1 cellular context compared by ENCODE assay signal in the genomic region with DNA sequence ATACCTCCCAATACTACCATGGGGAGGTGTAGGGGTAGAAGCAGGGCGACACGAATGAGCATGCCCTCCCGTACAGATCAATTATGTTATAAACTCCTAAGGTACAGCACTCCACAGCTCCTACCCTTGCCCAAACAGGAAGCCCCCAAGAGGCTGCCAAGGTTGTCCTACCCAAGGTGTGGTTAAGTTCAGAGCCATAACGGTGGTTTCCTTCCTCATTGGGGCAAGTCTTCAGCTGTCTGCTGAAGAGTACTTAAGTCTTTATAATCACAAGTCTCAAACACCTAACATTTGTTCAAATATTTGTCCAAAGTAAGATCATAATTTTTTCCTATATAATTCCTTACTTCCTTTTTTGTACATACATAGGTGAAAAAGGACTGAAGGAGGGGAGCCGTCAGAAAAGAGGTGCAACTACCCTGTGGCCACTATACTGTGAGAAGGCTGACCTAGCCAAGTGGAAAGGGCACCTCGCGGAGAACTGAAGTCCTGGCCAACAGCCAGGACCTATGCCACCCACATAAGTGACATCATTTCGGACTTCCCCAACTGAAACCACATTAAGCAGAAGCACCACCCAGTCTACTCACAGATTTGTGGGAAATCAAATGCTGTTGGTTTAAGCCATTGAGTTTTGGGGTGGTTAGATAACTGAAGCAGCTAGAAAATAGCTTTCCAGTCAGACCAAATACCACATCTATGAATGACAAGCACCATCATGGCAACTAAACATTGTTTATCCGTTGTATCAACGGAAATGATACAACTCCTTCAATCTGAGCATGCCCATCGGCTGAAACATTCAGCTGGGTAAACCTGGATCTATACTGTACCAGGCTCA.
TF ChIP-seq lines count a peak whose summit lies in the region.

No MANE protein-coding gene starts in this region.

TF ChIP-seq in GM12878, 131 proteins besides CTCF, POLR2A, EP300 and RAD21 (continued from another document):
- TF ChIP-seq, protein P1, sequence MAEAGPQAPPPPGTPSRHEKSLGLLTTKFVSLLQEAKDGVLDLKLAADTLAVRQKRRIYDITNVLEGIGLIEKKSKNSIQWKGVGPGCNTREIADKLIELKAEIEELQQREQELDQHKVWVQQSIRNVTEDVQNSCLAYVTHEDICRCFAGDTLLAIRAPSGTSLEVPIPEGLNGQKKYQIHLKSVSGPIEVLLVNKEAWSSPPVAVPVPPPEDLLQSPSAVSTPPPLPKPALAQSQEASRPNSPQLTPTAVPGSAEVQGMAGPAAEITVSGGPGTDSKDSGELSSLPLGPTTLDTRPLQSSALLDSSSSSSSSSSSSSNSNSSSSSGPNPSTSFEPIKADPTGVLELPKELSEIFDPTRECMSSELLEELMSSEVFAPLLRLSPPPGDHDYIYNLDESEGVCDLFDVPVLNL (IDR thresholded peaks at IDR 0.05; ENCODE audit: low read depth, low read length) = no peak
- TF ChIP-seq CREB1 (IDR thresholded peaks at IDR 0.05; ENCODE audit: low read depth) = no peak
- no peak for TF ChIP-seq NFXL1 (IDR thresholded peaks at IDR 0.05; ENCODE audit: borderline replicate concordance)
- TF ChIP-seq POU2F2 (IDR thresholded peaks at IDR 0.05; ENCODE audit: borderline replicate concordance, low read depth, low read length) = no peak
- TF ChIP-seq WRNIP1 (IDR thresholded peaks at IDR 0.05; ENCODE audit: borderline replicate concordance, low read depth, low read length) = no peak
- TF ChIP-seq POLR2AphosphoS2 (IDR thresholded peaks at IDR 0.05; ENCODE audit: low read depth, low read length) = no peak
- TF ChIP-seq RFX5 (IDR thresholded peaks at IDR 0.05; ENCODE audit: low read depth, low read length) = no peak
- TF ChIP-seq ZNF207 (IDR thresholded peaks at IDR 0.05; ENCODE audit: borderline replicate concordance) = no peak
- no peak for TF ChIP-seq TAF1 (IDR thresholded peaks at IDR 0.05; ENCODE audit: borderline replicate concordance, low read depth, low read length)
- TF ChIP-seq TCF3 (IDR thresholded peaks at IDR 0.05; ENCODE audit: borderline replicate concordance, insufficient read depth, low read depth, low read length) = no peak
- peak; percentile 98 for TF ChIP-seq ATF7 (IDR thresholded peaks at IDR 0.05; ENCODE audit: low read depth)
- 0 out of 2 replicates have a peak, but pooled peaks have one; percentile 20 for TF ChIP-seq CBX5 (IDR thresholded peaks at IDR 0.05; ENCODE audit: low read depth)
- TF ChIP-seq SUPT20H (IDR thresholded peaks at IDR 0.05; ENCODE audit: borderline replicate concordance, control insufficient read depth, low read depth, low read length) = no peak
- TF ChIP-seq RUNX3 (IDR thresholded peaks at IDR 0.05; ENCODE audit: low read length) = peak; percentile 90
- no peak for TF ChIP-seq ZSCAN29 (IDR thresholded peaks at IDR 0.05)
- TF ChIP-seq, protein P2, sequence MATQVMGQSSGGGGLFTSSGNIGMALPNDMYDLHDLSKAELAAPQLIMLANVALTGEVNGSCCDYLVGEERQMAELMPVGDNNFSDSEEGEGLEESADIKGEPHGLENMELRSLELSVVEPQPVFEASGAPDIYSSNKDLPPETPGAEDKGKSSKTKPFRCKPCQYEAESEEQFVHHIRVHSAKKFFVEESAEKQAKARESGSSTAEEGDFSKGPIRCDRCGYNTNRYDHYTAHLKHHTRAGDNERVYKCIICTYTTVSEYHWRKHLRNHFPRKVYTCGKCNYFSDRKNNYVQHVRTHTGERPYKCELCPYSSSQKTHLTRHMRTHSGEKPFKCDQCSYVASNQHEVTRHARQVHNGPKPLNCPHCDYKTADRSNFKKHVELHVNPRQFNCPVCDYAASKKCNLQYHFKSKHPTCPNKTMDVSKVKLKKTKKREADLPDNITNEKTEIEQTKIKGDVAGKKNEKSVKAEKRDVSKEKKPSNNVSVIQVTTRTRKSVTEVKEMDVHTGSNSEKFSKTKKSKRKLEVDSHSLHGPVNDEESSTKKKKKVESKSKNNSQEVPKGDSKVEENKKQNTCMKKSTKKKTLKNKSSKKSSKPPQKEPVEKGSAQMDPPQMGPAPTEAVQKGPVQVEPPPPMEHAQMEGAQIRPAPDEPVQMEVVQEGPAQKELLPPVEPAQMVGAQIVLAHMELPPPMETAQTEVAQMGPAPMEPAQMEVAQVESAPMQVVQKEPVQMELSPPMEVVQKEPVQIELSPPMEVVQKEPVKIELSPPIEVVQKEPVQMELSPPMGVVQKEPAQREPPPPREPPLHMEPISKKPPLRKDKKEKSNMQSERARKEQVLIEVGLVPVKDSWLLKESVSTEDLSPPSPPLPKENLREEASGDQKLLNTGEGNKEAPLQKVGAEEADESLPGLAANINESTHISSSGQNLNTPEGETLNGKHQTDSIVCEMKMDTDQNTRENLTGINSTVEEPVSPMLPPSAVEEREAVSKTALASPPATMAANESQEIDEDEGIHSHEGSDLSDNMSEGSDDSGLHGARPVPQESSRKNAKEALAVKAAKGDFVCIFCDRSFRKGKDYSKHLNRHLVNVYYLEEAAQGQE (IDR thresholded peaks at IDR 0.05; ENCODE audit: low read depth, low read length) = no peak
- peak; percentile 41; the same call in 1 of the 2 replicates for TF ChIP-seq MTA2 (IDR thresholded peaks at IDR 0.05; ENCODE audit: low read depth)
- TF ChIP-seq ZNF24 (IDR thresholded peaks at IDR 0.05) = no peak
- 0 out of 4 replicates have a peak, but pooled peaks of 1 of the 2 experiments have one; percentile 35 for TF ChIP-seq IKZF2 (IDR thresholded peaks at IDR 0.05)
- TF ChIP-seq JUNB (IDR thresholded peaks at IDR 0.05) = peak; percentile 59
- peak in 1 of 2 experiments; percentile 14; a peak in 1 of 4 replicates for TF ChIP-seq BHLHE40 (IDR thresholded peaks at IDR 0.05; ENCODE audit: borderline replicate concordance in 1 of 2, low read depth in 2 of 2, low read length in 1 of 2)
- TF ChIP-seq, protein P3, sequence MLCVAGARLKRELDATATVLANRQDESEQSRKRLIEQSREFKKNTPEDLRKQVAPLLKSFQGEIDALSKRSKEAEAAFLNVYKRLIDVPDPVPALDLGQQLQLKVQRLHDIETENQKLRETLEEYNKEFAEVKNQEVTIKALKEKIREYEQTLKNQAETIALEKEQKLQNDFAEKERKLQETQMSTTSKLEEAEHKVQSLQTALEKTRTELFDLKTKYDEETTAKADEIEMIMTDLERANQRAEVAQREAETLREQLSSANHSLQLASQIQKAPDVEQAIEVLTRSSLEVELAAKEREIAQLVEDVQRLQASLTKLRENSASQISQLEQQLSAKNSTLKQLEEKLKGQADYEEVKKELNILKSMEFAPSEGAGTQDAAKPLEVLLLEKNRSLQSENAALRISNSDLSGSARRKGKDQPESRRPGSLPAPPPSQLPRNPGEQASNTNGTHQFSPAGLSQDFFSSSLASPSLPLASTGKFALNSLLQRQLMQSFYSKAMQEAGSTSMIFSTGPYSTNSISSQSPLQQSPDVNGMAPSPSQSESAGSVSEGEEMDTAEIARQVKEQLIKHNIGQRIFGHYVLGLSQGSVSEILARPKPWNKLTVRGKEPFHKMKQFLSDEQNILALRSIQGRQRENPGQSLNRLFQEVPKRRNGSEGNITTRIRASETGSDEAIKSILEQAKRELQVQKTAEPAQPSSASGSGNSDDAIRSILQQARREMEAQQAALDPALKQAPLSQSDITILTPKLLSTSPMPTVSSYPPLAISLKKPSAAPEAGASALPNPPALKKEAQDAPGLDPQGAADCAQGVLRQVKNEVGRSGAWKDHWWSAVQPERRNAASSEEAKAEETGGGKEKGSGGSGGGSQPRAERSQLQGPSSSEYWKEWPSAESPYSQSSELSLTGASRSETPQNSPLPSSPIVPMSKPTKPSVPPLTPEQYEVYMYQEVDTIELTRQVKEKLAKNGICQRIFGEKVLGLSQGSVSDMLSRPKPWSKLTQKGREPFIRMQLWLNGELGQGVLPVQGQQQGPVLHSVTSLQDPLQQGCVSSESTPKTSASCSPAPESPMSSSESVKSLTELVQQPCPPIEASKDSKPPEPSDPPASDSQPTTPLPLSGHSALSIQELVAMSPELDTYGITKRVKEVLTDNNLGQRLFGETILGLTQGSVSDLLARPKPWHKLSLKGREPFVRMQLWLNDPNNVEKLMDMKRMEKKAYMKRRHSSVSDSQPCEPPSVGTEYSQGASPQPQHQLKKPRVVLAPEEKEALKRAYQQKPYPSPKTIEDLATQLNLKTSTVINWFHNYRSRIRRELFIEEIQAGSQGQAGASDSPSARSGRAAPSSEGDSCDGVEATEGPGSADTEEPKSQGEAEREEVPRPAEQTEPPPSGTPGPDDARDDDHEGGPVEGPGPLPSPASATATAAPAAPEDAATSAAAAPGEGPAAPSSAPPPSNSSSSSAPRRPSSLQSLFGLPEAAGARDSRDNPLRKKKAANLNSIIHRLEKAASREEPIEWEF (IDR thresholded peaks at IDR 0.05; ENCODE audit: insufficient replicate concordance, low read depth, low read length) = peak; percentile 3
- TF ChIP-seq, protein P4, sequence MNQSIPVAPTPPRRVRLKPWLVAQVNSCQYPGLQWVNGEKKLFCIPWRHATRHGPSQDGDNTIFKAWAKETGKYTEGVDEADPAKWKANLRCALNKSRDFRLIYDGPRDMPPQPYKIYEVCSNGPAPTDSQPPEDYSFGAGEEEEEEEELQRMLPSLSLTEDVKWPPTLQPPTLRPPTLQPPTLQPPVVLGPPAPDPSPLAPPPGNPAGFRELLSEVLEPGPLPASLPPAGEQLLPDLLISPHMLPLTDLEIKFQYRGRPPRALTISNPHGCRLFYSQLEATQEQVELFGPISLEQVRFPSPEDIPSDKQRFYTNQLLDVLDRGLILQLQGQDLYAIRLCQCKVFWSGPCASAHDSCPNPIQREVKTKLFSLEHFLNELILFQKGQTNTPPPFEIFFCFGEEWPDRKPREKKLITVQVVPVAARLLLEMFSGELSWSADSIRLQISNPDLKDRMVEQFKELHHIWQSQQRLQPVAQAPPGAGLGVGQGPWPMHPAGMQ (IDR thresholded peaks at IDR 0.05; ENCODE audit: borderline replicate concordance) = no peak
- TF ChIP-seq FOXM1 (IDR thresholded peaks at IDR 0.05; ENCODE audit: low read depth, low read length) = peak; percentile 37; the same call in 1 of the 2 replicates
- TF ChIP-seq DPF2 (IDR thresholded peaks at IDR 0.05) = peak; percentile 58; the same call in 1 of the 2 replicates
- TF ChIP-seq SMAD5 (IDR thresholded peaks at IDR 0.05; ENCODE audit: low read depth) = no peak
- TF ChIP-seq SIX5 (IDR thresholded peaks at IDR 0.05; ENCODE audit: low read depth, low read length, severe bottlenecking) = no peak
- peak; percentile 68 for TF ChIP-seq IKZF1 (conservative IDR thresholded peaks at IDR 0.05)
- TF ChIP-seq MEF2A (IDR thresholded peaks at IDR 0.05; ENCODE audit: insufficient read depth, low read depth, low read length) = 0 out of 2 replicates have a peak, but pooled peaks have one; percentile 43
- no peak for TF ChIP-seq KDM1A (IDR thresholded peaks at IDR 0.05; ENCODE audit: borderline replicate concordance)
- TF ChIP-seq CHD4 (IDR thresholded peaks at IDR 0.05) = no peak; the same call in 1 of the 2 replicates
- TF ChIP-seq, protein P5, sequence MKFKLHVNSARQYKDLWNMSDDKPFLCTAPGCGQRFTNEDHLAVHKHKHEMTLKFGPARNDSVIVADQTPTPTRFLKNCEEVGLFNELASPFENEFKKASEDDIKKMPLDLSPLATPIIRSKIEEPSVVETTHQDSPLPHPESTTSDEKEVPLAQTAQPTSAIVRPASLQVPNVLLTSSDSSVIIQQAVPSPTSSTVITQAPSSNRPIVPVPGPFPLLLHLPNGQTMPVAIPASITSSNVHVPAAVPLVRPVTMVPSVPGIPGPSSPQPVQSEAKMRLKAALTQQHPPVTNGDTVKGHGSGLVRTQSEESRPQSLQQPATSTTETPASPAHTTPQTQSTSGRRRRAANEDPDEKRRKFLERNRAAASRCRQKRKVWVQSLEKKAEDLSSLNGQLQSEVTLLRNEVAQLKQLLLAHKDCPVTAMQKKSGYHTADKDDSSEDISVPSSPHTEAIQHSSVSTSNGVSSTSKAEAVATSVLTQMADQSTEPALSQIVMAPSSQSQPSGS (IDR thresholded peaks at IDR 0.05; ENCODE audit: low read length) = peak; percentile 82
- TF ChIP-seq, protein P6, sequence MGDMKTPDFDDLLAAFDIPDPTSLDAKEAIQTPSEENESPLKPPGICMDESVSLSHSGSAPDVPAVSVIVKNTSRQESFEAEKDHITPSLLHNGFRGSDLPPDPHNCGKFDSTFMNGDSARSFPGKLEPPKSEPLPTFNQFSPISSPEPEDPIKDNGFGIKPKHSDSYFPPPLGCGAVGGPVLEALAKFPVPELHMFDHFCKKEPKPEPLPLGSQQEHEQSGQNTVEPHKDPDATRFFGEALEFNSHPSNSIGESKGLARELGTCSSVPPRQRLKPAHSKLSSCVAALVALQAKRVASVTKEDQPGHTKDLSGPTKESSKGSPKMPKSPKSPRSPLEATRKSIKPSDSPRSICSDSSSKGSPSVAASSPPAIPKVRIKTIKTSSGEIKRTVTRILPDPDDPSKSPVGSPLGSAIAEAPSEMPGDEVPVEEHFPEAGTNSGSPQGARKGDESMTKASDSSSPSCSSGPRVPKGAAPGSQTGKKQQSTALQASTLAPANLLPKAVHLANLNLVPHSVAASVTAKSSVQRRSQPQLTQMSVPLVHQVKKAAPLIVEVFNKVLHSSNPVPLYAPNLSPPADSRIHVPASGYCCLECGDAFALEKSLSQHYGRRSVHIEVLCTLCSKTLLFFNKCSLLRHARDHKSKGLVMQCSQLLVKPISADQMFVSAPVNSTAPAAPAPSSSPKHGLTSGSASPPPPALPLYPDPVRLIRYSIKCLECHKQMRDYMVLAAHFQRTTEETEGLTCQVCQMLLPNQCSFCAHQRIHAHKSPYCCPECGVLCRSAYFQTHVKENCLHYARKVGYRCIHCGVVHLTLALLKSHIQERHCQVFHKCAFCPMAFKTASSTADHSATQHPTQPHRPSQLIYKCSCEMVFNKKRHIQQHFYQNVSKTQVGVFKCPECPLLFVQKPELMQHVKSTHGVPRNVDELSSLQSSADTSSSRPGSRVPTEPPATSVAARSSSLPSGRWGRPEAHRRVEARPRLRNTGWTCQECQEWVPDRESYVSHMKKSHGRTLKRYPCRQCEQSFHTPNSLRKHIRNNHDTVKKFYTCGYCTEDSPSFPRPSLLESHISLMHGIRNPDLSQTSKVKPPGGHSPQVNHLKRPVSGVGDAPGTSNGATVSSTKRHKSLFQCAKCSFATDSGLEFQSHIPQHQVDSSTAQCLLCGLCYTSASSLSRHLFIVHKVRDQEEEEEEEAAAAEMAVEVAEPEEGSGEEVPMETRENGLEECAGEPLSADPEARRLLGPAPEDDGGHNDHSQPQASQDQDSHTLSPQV (IDR thresholded peaks at IDR 0.05) = no peak
- no peak for TF ChIP-seq PAX8 (IDR thresholded peaks at IDR 0.05)
- TF ChIP-seq, protein P7, sequence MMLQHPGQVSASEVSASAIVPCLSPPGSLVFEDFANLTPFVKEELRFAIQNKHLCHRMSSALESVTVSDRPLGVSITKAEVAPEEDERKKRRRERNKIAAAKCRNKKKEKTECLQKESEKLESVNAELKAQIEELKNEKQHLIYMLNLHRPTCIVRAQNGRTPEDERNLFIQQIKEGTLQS (IDR thresholded peaks at IDR 0.05; ENCODE audit: borderline replicate concordance, extremely low read depth, low read depth, low read length) = no peak
- no peak for TF ChIP-seq SIN3A (IDR thresholded peaks at IDR 0.05; ENCODE audit: low read depth, low read length)
- TF ChIP-seq, protein P8, sequence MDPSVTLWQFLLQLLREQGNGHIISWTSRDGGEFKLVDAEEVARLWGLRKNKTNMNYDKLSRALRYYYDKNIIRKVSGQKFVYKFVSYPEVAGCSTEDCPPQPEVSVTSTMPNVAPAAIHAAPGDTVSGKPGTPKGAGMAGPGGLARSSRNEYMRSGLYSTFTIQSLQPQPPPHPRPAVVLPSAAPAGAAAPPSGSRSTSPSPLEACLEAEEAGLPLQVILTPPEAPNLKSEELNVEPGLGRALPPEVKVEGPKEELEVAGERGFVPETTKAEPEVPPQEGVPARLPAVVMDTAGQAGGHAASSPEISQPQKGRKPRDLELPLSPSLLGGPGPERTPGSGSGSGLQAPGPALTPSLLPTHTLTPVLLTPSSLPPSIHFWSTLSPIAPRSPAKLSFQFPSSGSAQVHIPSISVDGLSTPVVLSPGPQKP (IDR thresholded peaks at IDR 0.05; ENCODE audit: low read depth, low read length) = no peak
- TF ChIP-seq ZNF384 (IDR thresholded peaks at IDR 0.05; ENCODE audit: borderline replicate concordance, low read depth, low read length) = no peak
- no peak for TF ChIP-seq BMI1 (IDR thresholded peaks at IDR 0.05; ENCODE audit: borderline replicate concordance)
